In genomic region chr14:68503186-68503825, GRCh38 we compare ENCODE assay signal across 29 cellular contexts.
DNase-seq lines count a peak whose midpoint lies in the region; ATAC-seq and TF ChIP-seq lines count a peak whose summit lies in the region.
"Had no signal": no experiment of that assay in that cellular context is flagged by ENCODE, and none has a peak within 500 bp of the region (broad histone marks: within the 10 kb centered on the region; RNA-seq: fewer than 3 reads in every experiment).

No MANE protein-coding gene starts in this region.

- H3K9ac ChIP-seq in mammary epithelial cell (ENCODE audit: insufficient read depth, low read length), result no peak overlapping the region
- H3K9ac ChIP-seq: GM23248 had no signal

- no peaks in the 10 kb centered on the region for H3K36me3 ChIP-seq in mammary epithelial cell (ENCODE audit: insufficient read depth, low read length)
- H3K36me3 ChIP-seq: BE2C, colonic mucosa, stomach, tibial artery had no signal

- H3K4me1 Mint-ChIP-seq in brain (peaks cover 87% of the 10 kb centered on the region), naive B cell (peaks cover 54 to 93% (median 79%) of the 10 kb centered on the region in 3 donors)
- H3K4me1 Mint-ChIP-seq in stimulated activated effector memory CD8-positive, alpha-beta T cell treated with anti-CD3 and anti-CD28 coated beads, Interleukin-12 subunit alpha, Interleukin-12 subunit beta, amount 100 ng/mL, for 72 hours, result peaks cover 24% of the 10 kb centered on the region

- no peak overlapping the region for H3K4me3 ChIP-seq in mammary epithelial cell (replicated peaks in 1 of 3; ENCODE audit: insufficient read depth in 1 of 3, low read depth in 2 of 3, low read length in 3 of 3)
- H3K4me3 ChIP-seq: colonic mucosa, GM23248, smooth muscle cell, stomach, tibial artery had no signal

- ATAC-seq in naive B cell (ENCODE audit: low read depth in 2 of 2) (no peak), HG03025 (IDR thresholded peaks at IDR 0.05; ENCODE audit: low FRiP score, unreplicated experiment) (no peak)
- ATAC-seq in stimulated activated effector memory CD8-positive, alpha-beta T cell treated with anti-CD3 and anti-CD28 coated beads, Interleukin-12 subunit alpha, Interleukin-12 subunit beta, amount 100 ng/mL, for 72 hours, result no peak
- ATAC-seq: left ventricle myocardium superior, right cardiac atrium had no signal

- no peak overlapping the region for H3K4me3 Mint-ChIP-seq in brain
- H3K4me3 Mint-ChIP-seq in naive B cell, result peak overlapping the region in 5 of 8 donors; percentile 5 to 88 (median 74)
- H3K4me3 Mint-ChIP-seq in stimulated activated effector memory CD8-positive, alpha-beta T cell treated with anti-CD3 and anti-CD28 coated beads, Interleukin-12 subunit alpha, Interleukin-12 subunit beta, amount 100 ng/mL, for 72 hours, result no peak overlapping the region
- H3K4me3 Mint-ChIP-seq: activated CD4-positive, alpha-beta T cell treated with anti-CD3 and anti-CD28 coated beads, Interleukin-2, amount 10 ng/mL, durations not matched to agents 7 days and 5 days; activated naive CD8-positive, alpha-beta T cell had no signal

- peak; percentile 86 for DNase-seq in ELF-1 (ENCODE audit: low read depth, low spot score)
- no peak for DNase-seq in naive B cell
- DNase-seq in stimulated activated effector memory CD8-positive, alpha-beta T cell treated with anti-CD3 and anti-CD28 coated beads, Interleukin-12 subunit alpha, Interleukin-12 subunit beta, amount 100 ng/mL, for 72 hours (ENCODE audit: low spot score in 2 of 2), result no peak
- DNase-seq in mammary epithelial cell, result no peak
- no peak for DNase-seq in NCI-H774 (lab: John Stamatoyannopoulos, UW)
- no peak for DNase-seq in COLO829 (ENCODE audit: low spot score)
- DNase-seq: ACHN; activated CD4-positive, alpha-beta T cell treated with anti-CD3 and anti-CD28 coated beads, Interleukin-2, amount 10 ng/mL, durations not matched to agents 7 days and 5 days; activated effector memory CD4-positive, alpha-beta T cell treated with Interleukin-2 at 50 U/mL for 16 hours; activated T-cell treated with anti-CD3 and anti-CD28 coated beads, Interleukin-2, amount 50 U/mL, for 1 hour; anterior cingulate cortex; BE2C; colonic mucosa; DMS79; effector CD8-positive, alpha-beta T cell; glutamatergic neuron; GM23248; left ventricle myocardium superior; NCI-H146; NCI-H2107; NCI-H446 treated with DMSO at 0.1 percent for 48 hours; right cardiac atrium; stomach; tibial artery had no signal

- H3K36me3 Mint-ChIP-seq in brain (no peaks in the 10 kb centered on the region), naive B cell (no peaks in the 10 kb centered on the region)
- H3K36me3 Mint-ChIP-seq in stimulated activated effector memory CD8-positive, alpha-beta T cell treated with anti-CD3 and anti-CD28 coated beads, Interleukin-12 subunit alpha, Interleukin-12 subunit beta, amount 100 ng/mL, for 72 hours, result no peaks in the 10 kb centered on the region

- H3K27ac Mint-ChIP-seq in brain (peak overlapping the region in 3 of 5 experiments; percentile 48 to 66 (median 65)), naive B cell (peak overlapping the region in 4 of 6 donors; percentile 69 to 92 (median 84))
- peak overlapping the region; percentile 69 for H3K27ac Mint-ChIP-seq in stimulated activated effector memory CD8-positive, alpha-beta T cell treated with anti-CD3 and anti-CD28 coated beads, Interleukin-12 subunit alpha, Interleukin-12 subunit beta, amount 100 ng/mL, for 72 hours
- H3K27ac Mint-ChIP-seq: activated CD4-positive, alpha-beta T cell treated with anti-CD3 and anti-CD28 coated beads, Interleukin-2, amount 10 ng/mL, durations not matched to agents 7 days and 5 days had no signal

- H2AFZ ChIP-seq in mammary epithelial cell (ENCODE audit: low read depth, low read length), result no peak overlapping the region
- H2AFZ ChIP-seq: GM23248 had no signal

- intact Hi-C loops in mammary epithelial cell (cut with micrococcal nuclease), result no loop called here

- H3K27me3 Mint-ChIP-seq in brain, result no peaks in the 10 kb centered on the region
- H3K27me3 Mint-ChIP-seq in naive B cell, result no peaks in the 10 kb centered on the region
- H3K27me3 Mint-ChIP-seq: activated CD4-positive, alpha-beta T cell treated with anti-CD3 and anti-CD28 coated beads, Interleukin-2, amount 10 ng/mL, durations not matched to agents 7 days and 5 days; activated naive CD8-positive, alpha-beta T cell; IgD-negative memory B cell had no signal

- no peaks in the 10 kb centered on the region for H3K9me3 ChIP-seq in mammary epithelial cell (replicated peaks; ENCODE audit: insufficient read depth, low read length)
- H3K9me3 ChIP-seq: BE2C, colonic mucosa, stomach, tibial artery had no signal

- WGBS in mammary epithelial cell (ENCODE audit: low coverage, missing lambda C conversion rate), result 99% methylated on average over 7 of the region's 7 CpGs

- peaks cover 18% of the 10 kb centered on the region for H3K4me1 ChIP-seq in mammary epithelial cell (ENCODE audit: insufficient read depth, low read length)
- H3K4me1 ChIP-seq: BE2C, colonic mucosa had no signal

- dilution Hi-C loops in mammary epithelial cell (cut with HindIII; ENCODE audit: low sequenced_read_pairs), result loop anchor here (10.0 kb wide), 1 partner anchor 61 kb away; no protein-coding TSS in a partner anchor

- no peak overlapping the region for H3K27ac ChIP-seq in mammary epithelial cell (ENCODE audit: insufficient read depth, low read depth, low read length)
- H3K27ac ChIP-seq: colonic mucosa, GM23248, stomach, tibial artery had no signal

- H3K79me2 ChIP-seq in mammary epithelial cell (ENCODE audit: insufficient read depth, low read length), result no peaks in the 10 kb centered on the region

- CTCF ChIA-PET in mammary epithelial cell (lab: Charles Lee; ENCODE audit: low non-redundant PET), result interaction anchor here (0.6 kb wide), 1 partner anchor 36 kb away, joined by 5 read pairs; no protein-coding TSS in a partner anchor

- H3K9me3 Mint-ChIP-seq in brain (no peaks in the 10 kb centered on the region), naive B cell (no peaks in the 10 kb centered on the region)
- H3K9me3 Mint-ChIP-seq in stimulated activated effector memory CD8-positive, alpha-beta T cell treated with anti-CD3 and anti-CD28 coated beads, Interleukin-12 subunit alpha, Interleukin-12 subunit beta, amount 100 ng/mL, for 72 hours, result no peaks in the 10 kb centered on the region
- H3K9me3 Mint-ChIP-seq: activated CD4-positive, alpha-beta T cell treated with anti-CD3 and anti-CD28 coated beads, Interleukin-2, amount 10 ng/mL, durations not matched to agents 7 days and 5 days; IgD-negative memory B cell had no signal

- in situ Hi-C loops in mammary epithelial cell (cut with MboI; ENCODE audit: low sequenced_read_pairs in 2 of 2), result no loop called here

- no peaks in the 10 kb centered on the region for H4K20me1 ChIP-seq in mammary epithelial cell (ENCODE audit: insufficient read depth, low read length)

- TF ChIP-seq CTCF in brain (conservative IDR thresholded peaks at IDR 0.05) (no peak), mammary epithelial cell (conservative IDR thresholded peaks at IDR 0.05 in 1 of 2, IDR thresholded peaks at IDR 0.05 in 1 of 2; ENCODE audit: extremely low read depth in 1 of 2, insufficient read depth in 1 of 2, low read depth in 1 of 2, low read length in 2 of 2) (no peak)

- no peaks in the 10 kb centered on the region for H3K27me3 ChIP-seq in mammary epithelial cell (ENCODE audit: insufficient read depth, low read length)
- H3K27me3 ChIP-seq: BE2C, colonic mucosa, stomach, tibial artery had no signal

- H3K4me2 ChIP-seq in mammary epithelial cell (ENCODE audit: insufficient read depth, low read depth, low read length), result no peak overlapping the region
- H3K4me2 ChIP-seq: smooth muscle cell had no signal

- BruUV-seq in mammary epithelial cell (replicated peaks; lab: Mats Ljungman, UMichigan), result no TSS peak

Comparison
In these comparisons a context has a peak if more than half of its experiments do, and no peak if none do; other contexts are left out.
1. H3K4me3 Mint-ChIP-seq: peak in naive B cell (5 of 8); none in brain (0 of 5) and stimulated activated effector memory CD8-positive, alpha-beta T cell treated with anti-CD3 and anti-CD28 coated beads, Interleukin-12 subunit alpha, Interleukin-12 subunit beta, amount 100 ng/mL, for 72 hours (single experiment).
2. Peak in every context shown above with its lines, with median percentiles within 50 percentile points of each other: H3K27ac Mint-ChIP-seq.